Comparison of ENCODE assay signal across 10 cellular contexts in genomic region chr17:58520843-58521430, GRCh38. TPM values are rescaled to one million over a fixed set of nuclear protein-coding genes. Genes with fewer than 3 reads are reported as not detected.
DNase-seq lines count a peak whose midpoint lies in the region; ATAC-seq, FAIRE-seq and TF ChIP-seq lines count a peak whose summit lies in the region.
"Had no signal": no experiment of that assay in that cellular context is flagged by ENCODE, and none has a peak within 500 bp of the region (broad histone marks: within the 10 kb centered on the region; RNA-seq: fewer than 3 reads in every experiment).

No MANE protein-coding gene starts in this region.

- H3K27ac ChIP-seq in left ventricle myocardium inferior (replicated peaks) (peak overlapping the region; percentile 98), PC-3 (ENCODE audit: low read length) (no peak overlapping the region)

- no peaks in the 10 kb centered on the region for H3K9me2 ChIP-seq in PC-3 (replicated peaks; ENCODE audit: low read length)

- CTCF ChIA-PET in PC-3 (lab: Charles Lee): interaction anchor here (0.6 to 0.8 kb wide), 4 partner anchors 57 to 187 kb away, joined by 3 to 6 read pairs (median 4); no protein-coding TSS in a partner anchor

- no peak overlapping the region for H3K4me3 ChIP-seq in left ventricle myocardium inferior
- H3K4me3 ChIP-seq in PC-3 (ENCODE audit: low read length): no peak overlapping the region
- H3K4me3 ChIP-seq in fibroblast of mammary gland (ENCODE audit: control insufficient read depth, low read depth, low read length): no peak overlapping the region

- no peak overlapping the region for H3K9ac ChIP-seq in PC-3 (ENCODE audit: low read length)

- no peaks in the 10 kb centered on the region for H3K79me2 ChIP-seq in PC-3 (ENCODE audit: low read length)

- H3K9me3 ChIP-seq in left ventricle myocardium inferior (replicated peaks) (no peaks in the 10 kb centered on the region), PC-3 (ENCODE audit: low read length) (no peaks in the 10 kb centered on the region)

- ATAC-seq in left ventricle myocardium superior (no peak), PC-3 (no peak), HG02852 (IDR thresholded peaks at IDR 0.05; ENCODE audit: unreplicated experiment) (no peak), HG03469 (IDR thresholded peaks at IDR 0.05; ENCODE audit: unreplicated experiment) (no peak)

- no peak overlapping the region for H2AFZ ChIP-seq in PC-3 (ENCODE audit: low read length)

- H3F3A ChIP-seq in PC-3 (ENCODE audit: low read length, unreplicated experiment): no peaks in the 10 kb centered on the region

- TF ChIP-seq CTCF in left ventricle myocardium inferior (IDR thresholded peaks at IDR 0.05; ENCODE audit: borderline replicate concordance) (peak; percentile 41), PC-3 (conservative IDR thresholded peaks at IDR 0.05; ENCODE audit: low read depth, low read length) (peak; percentile 58), fibroblast of mammary gland (conservative IDR thresholded peaks at IDR 0.05; ENCODE audit: control insufficient read depth, insufficient read depth, low read depth, low read length) (peak; percentile 52)

- H3K4me2 ChIP-seq in PC-3 (ENCODE audit: low read length): no peak overlapping the region

- no TSS peak for BruUV-seq in PC-3 (replicated peaks; lab: Mats Ljungman, UMichigan)

- H3K4me1 ChIP-seq in left ventricle myocardium inferior: peaks cover 59% of the 10 kb centered on the region
- H3K4me1 ChIP-seq in PC-3 (ENCODE audit: insufficient read depth, low read length): peaks cover 12% of the 10 kb centered on the region

- FAIRE-seq in urothelium cell line (lab: Jason Lieb, UNC): peak; percentile 91

- DNase-seq in left ventricle myocardium inferior: no peak
- DNase-seq in left ventricle myocardium superior: no peak
- DNase-seq in PC-3: peak; percentile 32
- DNase-seq in fibroblast of mammary gland (ENCODE audit: low read depth): peak; percentile 18
- peak; percentile 58 for DNase-seq in urothelium cell line (ENCODE audit: low spot score)
- DNase-seq in activated gamma-delta T cell (lab: John Stamatoyannopoulos, UW): no peak
- DNase-seq: activated CD8-positive, alpha-beta memory T cell treated with anti-CD3 and anti-CD28 coated beads, Interleukin-2, amount 50 U/mL, for 4 hours; NCI-H1092 treated with DMSO at 0.1 percent for 48 hours had no signal

- H3K27me3 ChIP-seq in left ventricle myocardium inferior (ENCODE audit: low read depth): no peaks in the 10 kb centered on the region
- H3K27me3 ChIP-seq in PC-3 (ENCODE audit: low read length): no peaks in the 10 kb centered on the region

- POLR2A ChIA-PET in PC-3 (lab: Charles Lee; ENCODE audit: unreplicated experiment): no interaction called here

- intact Hi-C loops in left ventricle myocardium inferior (cut with micrococcal nuclease) (no loop called here), left ventricle myocardium superior (cut with micrococcal nuclease) (no loop called here), PC-3 (cut with micrococcal nuclease) (no loop called here)

- H4K20me1 ChIP-seq in PC-3 (ENCODE audit: low read length): no peaks in the 10 kb centered on the region

- H3K36me3 ChIP-seq in left ventricle myocardium inferior (peaks cover 21% of the 10 kb centered on the region), PC-3 (ENCODE audit: low read depth, low read length) (no peaks in the 10 kb centered on the region)

RNA-seq across cellular contexts. Expression of gene MTMR4, which starts 6.5 kb away (rescaled TPM):
- total RNA-seq in left ventricle myocardium inferior: 24.0 TPM
- total RNA-seq in left ventricle myocardium superior: 12.6 TPM
- 48.7 and 57.2 TPM in 2 replicates for total RNA-seq in PC-3 (2014; rRNA removed)

RNA-seq across cellular contexts. Expression of gene HSF5, which starts 32.7 kb away (rescaled TPM):
- total RNA-seq in left ventricle myocardium inferior: not detected
- total RNA-seq in left ventricle myocardium superior: not detected
- not detected in 2 replicates for total RNA-seq in PC-3 (2014; rRNA removed)

Comparison
In these comparisons a context has a peak if more than half of its experiments do, and no peak if none do; other contexts are left out.
1. DNase-seq: peak in PC-3 (single experiment), fibroblast of mammary gland (single experiment) and urothelium cell line (single experiment); none in left ventricle myocardium inferior (single experiment), left ventricle myocardium superior (single experiment) and activated gamma-delta T cell (single experiment).
2. Peak in every context shown above with its lines, with median percentiles within 50 percentile points of each other: CTCF ChIP-seq.